In genomic region chr19:19498255-19498991, GRCh38 we compare ENCODE assay signal across 25 cellular contexts. TPM values are rescaled to one million over a fixed set of nuclear protein-coding genes. Genes with fewer than 3 reads are reported as not detected.
"Had no signal": no experiment of that assay in that cellular context is flagged by ENCODE, and none has a peak within 500 bp of the region (broad histone marks: within the 10 kb centered on the region; RNA-seq: fewer than 3 reads in every experiment).

No MANE protein-coding gene starts in this region.

- H3K4me3 Mint-ChIP-seq: activated B cell treated with CpG ODN at 0.5 μM for 24 hours; activated CD4-positive, alpha-beta T cell treated with anti-CD3 and anti-CD28 coated beads, Interleukin-2, amount 10 ng/mL, durations not matched to agents 24 days and 14 days; activated CD8-positive, alpha-beta memory T cell treated with anti-CD3 and anti-CD28 coated beads, Interleukin-2, amount 10 ng/mL, durations not matched to agents 7 days and 5 days; activated naive CD4-positive, alpha-beta T cell treated with anti-CD3 and anti-CD28 coated beads for 36 hours; activated naive CD8-positive, alpha-beta T cell treated with anti-CD3 and anti-CD28 coated beads, Interleukin-2, amount 10 ng/mL, durations not matched to agents 7 days and 5 days; activated T-cell treated with anti-CD3 and anti-CD28 coated beads, Interleukin-2, amount 50 U/mL, for 4 hours; activated T-helper 17 cell treated with anti-CD3 and anti-CD28 coated beads, Interleukin-2, amount 50 U/mL, for 72 hours; T-helper 1 cell treated with Interleukin-12 subunit alpha and Interleukin-12 subunit beta and Interleukin-4 antibody, amounts not matched to agents 30 μg/mL and 1 μg/mL, for 36 hours had no signal

- DNase-seq: activated B cell treated with CpG ODN at 0.5 μM for 24 hours; activated CD4-positive, alpha-beta T cell treated with anti-CD3 and anti-CD28 coated beads for 1 hour; activated CD4-positive, alpha-beta T cell treated with anti-CD3 and anti-CD28 coated beads, Interleukin-2, amount 10 ng/mL, durations not matched to agents 24 days and 14 days; activated CD4-positive, alpha-beta T cell treated with anti-CD3 and anti-CD28 coated beads, Interleukin-2, amount 50 U/mL, for 48 hours; activated CD8-positive, alpha-beta memory T cell treated with anti-CD3 and anti-CD28 coated beads, Interleukin-2, amount 10 ng/mL, durations not matched to agents 7 days and 5 days; activated gamma-delta T cell; activated naive CD4-positive, alpha-beta T cell treated with anti-CD3 and anti-CD28 coated beads for 36 hours; activated naive CD8-positive, alpha-beta T cell treated with anti-CD3 and anti-CD28 coated beads, Interleukin-2, amount 10 ng/mL, durations not matched to agents 7 days and 5 days; activated T-cell treated with anti-CD3 and anti-CD28 coated beads, Interleukin-2, amount 50 U/mL, for 4 hours; adrenal gland; anterior cingulate cortex; MG63; MV-4-11; NCI-H1092 treated with DMSO at 0.1 percent for 48 hours; NCI-H1417 treated with DMSO at 0.1 percent for 48 hours; NCI-H1694; NCI-H2029 treated with DMSO at 0.1 percent for 48 hours; NCI-H524; PC-3; SHP77; T-helper 9 cell had no signal

- ATAC-seq: activated CD8-positive, alpha-beta memory T cell treated with anti-CD3 and anti-CD28 coated beads, Interleukin-2, amount 10 ng/mL, durations not matched to agents 7 days and 5 days; activated T-cell treated with anti-CD3 and anti-CD28 coated beads, Interleukin-2, amount 50 U/mL, for 4 hours; activated T-helper 17 cell treated with anti-CD3 and anti-CD28 coated beads, Interleukin-2, amount 50 U/mL, for 72 hours; HepG2; PC-3 had no signal

- H3K27me3 Mint-ChIP-seq: activated B cell treated with CpG ODN at 0.5 μM for 24 hours; activated CD4-positive, alpha-beta T cell treated with anti-CD3 and anti-CD28 coated beads, Interleukin-2, amount 10 ng/mL, durations not matched to agents 24 days and 14 days; activated CD8-positive, alpha-beta memory T cell treated with anti-CD3 and anti-CD28 coated beads, Interleukin-2, amount 10 ng/mL, durations not matched to agents 7 days and 5 days; activated naive CD8-positive, alpha-beta T cell treated with anti-CD3 and anti-CD28 coated beads, Interleukin-2, amount 10 ng/mL, durations not matched to agents 7 days and 5 days; activated T-helper 17 cell treated with anti-CD3 and anti-CD28 coated beads, Interleukin-2, amount 50 U/mL, for 72 hours had no signal

- H3K27me3 ChIP-seq: adrenal gland had no signal

- H3K9me3 ChIP-seq: adrenal gland, MG63 had no signal

- H3K27ac Mint-ChIP-seq: activated B cell treated with CpG ODN at 0.5 μM for 24 hours; activated CD4-positive, alpha-beta T cell treated with anti-CD3 and anti-CD28 coated beads, Interleukin-2, amount 10 ng/mL, durations not matched to agents 24 days and 14 days; activated CD8-positive, alpha-beta memory T cell treated with anti-CD3 and anti-CD28 coated beads, Interleukin-2, amount 10 ng/mL, durations not matched to agents 7 days and 5 days; activated naive CD4-positive, alpha-beta T cell treated with anti-CD3 and anti-CD28 coated beads for 36 hours; activated naive CD8-positive, alpha-beta T cell treated with anti-CD3 and anti-CD28 coated beads, Interleukin-2, amount 10 ng/mL, durations not matched to agents 7 days and 5 days; T-helper 1 cell treated with Interleukin-12 subunit alpha and Interleukin-12 subunit beta and Interleukin-4 antibody, amounts not matched to agents 30 μg/mL and 1 μg/mL, for 36 hours had no signal

- H3K27ac ChIP-seq: adrenal gland had no signal

- H3K4me3 ChIP-seq: adrenal gland, MG63 had no signal

- H3K4me1 Mint-ChIP-seq: activated B cell treated with CpG ODN at 0.5 μM for 24 hours had no signal

- H3K9me3 Mint-ChIP-seq: activated B cell treated with CpG ODN at 0.5 μM for 24 hours; activated CD4-positive, alpha-beta T cell treated with anti-CD3 and anti-CD28 coated beads, Interleukin-2, amount 10 ng/mL, durations not matched to agents 24 days and 14 days; activated naive CD4-positive, alpha-beta T cell treated with anti-CD3 and anti-CD28 coated beads for 36 hours; activated naive CD8-positive, alpha-beta T cell treated with anti-CD3 and anti-CD28 coated beads, Interleukin-2, amount 10 ng/mL, durations not matched to agents 7 days and 5 days; activated T-cell treated with anti-CD3 and anti-CD28 coated beads, Interleukin-2, amount 50 U/mL, for 4 hours; activated T-helper 17 cell treated with anti-CD3 and anti-CD28 coated beads, Interleukin-2, amount 50 U/mL, for 72 hours; T-helper 1 cell treated with Interleukin-12 subunit alpha and Interleukin-12 subunit beta and Interleukin-4 antibody, amounts not matched to agents 30 μg/mL and 1 μg/mL, for 36 hours had no signal

- H3K4me1 ChIP-seq: adrenal gland had no signal

RNA-seq across cellular contexts. Expression of gene CILP2, which starts 39.6 kb away (rescaled TPM):
- total RNA-seq: SK-MEL-5 had no signal
